ENCODE assay signal across 10 cellular contexts in genomic region chr14:22885975-22886374, GRCh38. TPM values are rescaled to one million over a fixed set of nuclear protein-coding genes. Genes with fewer than 3 reads are reported as not detected.
DNase-seq lines count a peak whose midpoint lies in the region; ATAC-seq and TF ChIP-seq lines count a peak whose summit lies in the region.
"Had no signal": no experiment of that assay in that cellular context is flagged by ENCODE, and none has a peak within 500 bp of the region (broad histone marks: within the 10 kb centered on the region; RNA-seq: fewer than 3 reads in every experiment).

No MANE protein-coding gene starts in this region.

- DNase-seq in activated CD4-positive, alpha-beta T cell treated with anti-CD3 and anti-CD28 coated beads, Interleukin-2, amount 10 ng/mL, durations not matched to agents 24 days and 14 days, result peak; percentile 56
- DNase-seq in activated CD4-positive, alpha-beta T cell treated with anti-CD3 and anti-CD28 coated beads for 48 hours, result no peak
- no peak for DNase-seq in activated CD8-positive, alpha-beta T cell treated with anti-CD3 and anti-CD28 coated beads, Interleukin-2, amount 10 ng/mL, durations not matched to agents 7 days and 5 days
- DNase-seq in immature natural killer cell, result no peak
- DNase-seq in WERI-Rb-1, result no peak
- no peak for DNase-seq in GM10266 (ENCODE audit: extremely low spot score)

- TF ChIP-seq CTCF in WERI-Rb-1 (IDR thresholded peaks at IDR 0.05; ENCODE audit: low read depth, low read length) (no peak), GM10266 (IDR thresholded peaks at IDR 0.05; ENCODE audit: control insufficient read depth, insufficient read depth, low read depth, missing control alignments) (no peak)

- H3K36me3 ChIP-seq in subcutaneous abdominal adipose tissue (ENCODE audit: control insufficient read depth in 5 of 5, insufficient read depth in 5 of 5, low read length in 5 of 5), result no peaks in the 10 kb centered on the region
- H3K36me3 ChIP-seq in WERI-Rb-1, result no peaks in the 10 kb centered on the region

- H3K9me3 ChIP-seq in subcutaneous abdominal adipose tissue (ENCODE audit: control insufficient read depth in 5 of 5, low read length in 5 of 5) (no peaks in the 10 kb centered on the region), WERI-Rb-1 (ENCODE audit: severe bottlenecking) (no peaks in the 10 kb centered on the region)

- H3K27me3 Mint-ChIP-seq in activated CD4-positive, alpha-beta T cell treated with anti-CD3 and anti-CD28 coated beads, Interleukin-2, amount 10 ng/mL, durations not matched to agents 24 days and 14 days, result peaks cover 8% of the 10 kb centered on the region
- H3K27me3 Mint-ChIP-seq in activated CD8-positive, alpha-beta T cell treated with anti-CD3 and anti-CD28 coated beads, Interleukin-2, amount 10 ng/mL, durations not matched to agents 7 days and 5 days (ENCODE audit: low read depth), result peaks cover 37% of the 10 kb centered on the region
- H3K27me3 Mint-ChIP-seq in immature natural killer cell (ENCODE audit: low read depth in 3 of 3), result peaks cover 10 to 15% (median 14%) of the 10 kb centered on the region in 3 donors

- CTCF ChIA-PET in activated CD8-positive, alpha-beta T cell treated with anti-CD3 and anti-CD28 coated beads, Interleukin-2, amount 10 ng/mL, durations not matched to agents 7 days and 5 days (lab: Charles Lee), result interaction anchor here (0.7 to 11.0 kb wide), 10 partner anchors 10 to 316 kb away, joined by 3 to 152 read pairs (median 6); partner anchors contain the start of genes ABHD4 and LRP10

- intact Hi-C loops in activated CD4-positive, alpha-beta T cell treated with anti-CD3 and anti-CD28 coated beads, Interleukin-2, amount 10 ng/mL, durations not matched to agents 24 days and 14 days (cut with micrococcal nuclease), result no loop called here

- H3K9ac ChIP-seq in subcutaneous abdominal adipose tissue (ENCODE audit: low read length in 5 of 5), result no peak overlapping the region

- H3K4me3 ChIP-seq in subcutaneous abdominal adipose tissue (ENCODE audit: low read depth in 1 of 5, low read length in 5 of 5), result peak overlapping the region in 3 of 5 donors; percentile 60 to 68 (median 62)
- H3K4me3 ChIP-seq in WERI-Rb-1 (ENCODE audit: low read depth, low read length), result no peak overlapping the region

- H3K9me3 Mint-ChIP-seq in activated CD4-positive, alpha-beta T cell treated with anti-CD3 and anti-CD28 coated beads, Interleukin-2, amount 10 ng/mL, durations not matched to agents 24 days and 14 days, result no peaks in the 10 kb centered on the region
- no peaks in the 10 kb centered on the region for H3K9me3 Mint-ChIP-seq in activated CD8-positive, alpha-beta T cell treated with anti-CD3 and anti-CD28 coated beads, Interleukin-2, amount 10 ng/mL, durations not matched to agents 7 days and 5 days (ENCODE audit: insufficient read depth)
- H3K9me3 Mint-ChIP-seq in immature natural killer cell, result no peaks in the 10 kb centered on the region

- peak overlapping the region; percentile 78 for H3K27ac Mint-ChIP-seq in activated CD4-positive, alpha-beta T cell treated with anti-CD3 and anti-CD28 coated beads, Interleukin-2, amount 10 ng/mL, durations not matched to agents 24 days and 14 days
- H3K27ac Mint-ChIP-seq in activated CD8-positive, alpha-beta T cell treated with anti-CD3 and anti-CD28 coated beads, Interleukin-2, amount 10 ng/mL, durations not matched to agents 7 days and 5 days, result peak overlapping the region; percentile 17
- peak overlapping the region; percentile 24 to 87 (median 49) for H3K27ac Mint-ChIP-seq in immature natural killer cell

- peaks cover 0 to 24% (median 12%) of the 10 kb centered on the region in 5 donors for H3K4me1 ChIP-seq in subcutaneous abdominal adipose tissue (ENCODE audit: control insufficient read depth in 5 of 5, insufficient read depth in 5 of 5, low read length in 5 of 5)

- ATAC-seq in activated CD8-positive, alpha-beta T cell treated with anti-CD3 and anti-CD28 coated beads, Interleukin-2, amount 10 ng/mL, durations not matched to agents 7 days and 5 days, result no peak
- no peak for ATAC-seq in HG03095 (IDR thresholded peaks at IDR 0.05; ENCODE audit: unreplicated experiment)

- peak overlapping the region; percentile 63 for H3K4me3 Mint-ChIP-seq in activated CD4-positive, alpha-beta T cell treated with anti-CD3 and anti-CD28 coated beads, Interleukin-2, amount 10 ng/mL, durations not matched to agents 24 days and 14 days
- peak overlapping the region; percentile 42 for H3K4me3 Mint-ChIP-seq in activated CD8-positive, alpha-beta T cell treated with anti-CD3 and anti-CD28 coated beads, Interleukin-2, amount 10 ng/mL, durations not matched to agents 7 days and 5 days
- peak overlapping the region; percentile 71 to 90 (median 88) for H3K4me3 Mint-ChIP-seq in immature natural killer cell

- H3K27ac ChIP-seq in subcutaneous abdominal adipose tissue (ENCODE audit: low read depth, low read length) (no peak overlapping the region), WERI-Rb-1 (no peak overlapping the region)

- peaks cover 37% of the 10 kb centered on the region for H3K4me1 Mint-ChIP-seq in activated CD4-positive, alpha-beta T cell treated with anti-CD3 and anti-CD28 coated beads, Interleukin-2, amount 10 ng/mL, durations not matched to agents 24 days and 14 days
- peaks cover 31% of the 10 kb centered on the region for H3K4me1 Mint-ChIP-seq in activated CD8-positive, alpha-beta T cell treated with anti-CD3 and anti-CD28 coated beads, Interleukin-2, amount 10 ng/mL, durations not matched to agents 7 days and 5 days (ENCODE audit: low read depth)
- peaks cover 39 to 43% of the 10 kb centered on the region in 2 donors for H3K4me1 Mint-ChIP-seq in immature natural killer cell

- H3K36me3 Mint-ChIP-seq in activated CD4-positive, alpha-beta T cell treated with anti-CD3 and anti-CD28 coated beads, Interleukin-2, amount 10 ng/mL, durations not matched to agents 24 days and 14 days (ENCODE audit: low read depth), result peaks cover 11% of the 10 kb centered on the region
- H3K36me3 Mint-ChIP-seq in activated CD8-positive, alpha-beta T cell treated with anti-CD3 and anti-CD28 coated beads, Interleukin-2, amount 10 ng/mL, durations not matched to agents 7 days and 5 days (ENCODE audit: low read depth), result peaks cover 4% of the 10 kb centered on the region
- peaks cover 0 to 5% (median 0%) of the 10 kb centered on the region in 3 donors for H3K36me3 Mint-ChIP-seq in immature natural killer cell

- H3K27me3 ChIP-seq in subcutaneous abdominal adipose tissue (ENCODE audit: control insufficient read depth in 5 of 5, insufficient read depth in 4 of 5, low read length in 5 of 5) (peaks cover 0 to 26% (median 18%) of the 10 kb centered on the region in 5 donors), WERI-Rb-1 (ENCODE audit: insufficient read depth, low read depth, severe bottlenecking) (no peaks in the 10 kb centered on the region)

- POLR2A ChIA-PET in activated CD8-positive, alpha-beta T cell treated with anti-CD3 and anti-CD28 coated beads, Interleukin-2, amount 10 ng/mL, durations not matched to agents 7 days and 5 days (lab: Charles Lee), result interaction anchor here (0.7 to 1.0 kb wide), 3 partner anchors 13 to 34 kb away, joined by 3 to 7 read pairs (median 4); partner anchors contain the start of gene LRP10

RNA-seq across cellular contexts. Expression of gene REM2, which starts 3.0 kb away (rescaled TPM):
- 0.28 and 0.33 TPM in 2 replicates for total RNA-seq in activated CD4-positive, alpha-beta T cell treated with anti-CD3 and anti-CD28 coated beads, Interleukin-2, amount 10 ng/mL, durations not matched to agents 24 days and 14 days
- total RNA-seq in activated CD8-positive, alpha-beta T cell treated with anti-CD3 and anti-CD28 coated beads, Interleukin-2, amount 10 ng/mL, durations not matched to agents 7 days and 5 days, result under 1 TPM; 0.21 to 0.61 TPM
- under 1 TPM; 0.22 to 0.74 (median 0.66) TPM for polyA plus RNA-seq in immature natural killer cell
- total RNA-seq: glomerular endothelial cell, SK-MEL-5 had no signal

RNA-seq across cellular contexts. Expression of gene LRP10, which starts 14.4 kb away (rescaled TPM):
- total RNA-seq in activated CD4-positive, alpha-beta T cell treated with anti-CD3 and anti-CD28 coated beads, Interleukin-2, amount 10 ng/mL, durations not matched to agents 24 days and 14 days, result 34.2 and 35.2 TPM in 2 replicates
- total RNA-seq in activated CD8-positive, alpha-beta T cell treated with anti-CD3 and anti-CD28 coated beads, Interleukin-2, amount 10 ng/mL, durations not matched to agents 7 days and 5 days, result 10 to 100 TPM; 37.1 to 40.7 TPM
- 100 to 1,000 TPM in 2 of 3 donors, 10 to 100 TPM in 1; 74.6 to 146 (median 136) TPM for polyA plus RNA-seq in immature natural killer cell

RNA-seq across cellular contexts. Expression of gene RBM23, which starts 33.0 kb away (rescaled TPM):
- 82.7 and 90.2 TPM in 2 replicates for total RNA-seq in activated CD4-positive, alpha-beta T cell treated with anti-CD3 and anti-CD28 coated beads, Interleukin-2, amount 10 ng/mL, durations not matched to agents 24 days and 14 days
- 10 to 100 TPM; 77.1 to 81.2 TPM for total RNA-seq in activated CD8-positive, alpha-beta T cell treated with anti-CD3 and anti-CD28 coated beads, Interleukin-2, amount 10 ng/mL, durations not matched to agents 7 days and 5 days
- polyA plus RNA-seq in immature natural killer cell, result 10 to 100 TPM; 80.9 to 91.9 (median 85.5) TPM

RNA-seq across cellular contexts. Expression of gene PRMT5, which starts 43.2 kb away (rescaled TPM):
- total RNA-seq in activated CD4-positive, alpha-beta T cell treated with anti-CD3 and anti-CD28 coated beads, Interleukin-2, amount 10 ng/mL, durations not matched to agents 24 days and 14 days, result 198 and 200 TPM in 2 replicates
- 10 to 100 TPM; 55.5 to 64.9 TPM for total RNA-seq in activated CD8-positive, alpha-beta T cell treated with anti-CD3 and anti-CD28 coated beads, Interleukin-2, amount 10 ng/mL, durations not matched to agents 7 days and 5 days
- 10 to 100 TPM; 32.9 to 34.9 (median 34.7) TPM for polyA plus RNA-seq in immature natural killer cell

RNA-seq across cellular contexts. Expression of gene MMP14, which starts 49.6 kb away (rescaled TPM):
- 2.1 and 3.2 TPM in 2 replicates for total RNA-seq in activated CD4-positive, alpha-beta T cell treated with anti-CD3 and anti-CD28 coated beads, Interleukin-2, amount 10 ng/mL, durations not matched to agents 24 days and 14 days
- total RNA-seq in activated CD8-positive, alpha-beta T cell treated with anti-CD3 and anti-CD28 coated beads, Interleukin-2, amount 10 ng/mL, durations not matched to agents 7 days and 5 days, result 1 to 10 TPM; 1.8 to 2.4 TPM
- not detected for polyA plus RNA-seq in immature natural killer cell

Comparison
In these comparisons a context has a peak if more than half of its experiments do, and no peak if none do; other contexts are left out.
1. H3K27ac Mint-ChIP-seq: peak in every context shown above with its lines; median percentile 78 in activated CD4-positive, alpha-beta T cell treated with anti-CD3 and anti-CD28 coated beads, Interleukin-2, amount 10 ng/mL, durations not matched to agents 24 days and 14 days; 49 in immature natural killer cell; 17 in activated CD8-positive, alpha-beta T cell treated with anti-CD3 and anti-CD28 coated beads, Interleukin-2, amount 10 ng/mL, durations not matched to agents 7 days and 5 days.